ENCODE assay signal across 1 cellular context in the genomic region with DNA sequence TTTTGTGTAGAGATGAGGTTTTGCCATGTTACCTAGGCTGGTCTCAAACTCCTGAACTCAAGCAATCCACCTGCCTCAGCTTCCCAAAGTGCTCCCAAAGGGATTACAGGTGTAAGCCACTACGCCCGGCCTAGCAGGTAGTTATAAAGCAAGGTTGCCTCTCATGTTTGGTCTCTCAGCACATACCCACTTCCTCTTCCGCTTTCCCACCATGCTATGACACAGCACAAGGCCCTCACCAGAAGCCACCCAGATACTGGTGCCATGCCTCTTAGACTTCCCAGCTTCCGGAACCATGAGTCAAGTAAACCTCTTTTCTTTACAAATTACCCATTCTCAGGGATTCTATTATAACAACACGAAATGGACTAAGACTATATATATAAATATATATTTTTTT.
TF ChIP-seq lines count a peak whose summit lies in the region.

No MANE protein-coding gene starts in this region.

TF ChIP-seq in K562, 482 proteins besides CTCF, POLR2A, EP300 and RAD21 (continued from another document):
- TF ChIP-seq, protein P1, sequence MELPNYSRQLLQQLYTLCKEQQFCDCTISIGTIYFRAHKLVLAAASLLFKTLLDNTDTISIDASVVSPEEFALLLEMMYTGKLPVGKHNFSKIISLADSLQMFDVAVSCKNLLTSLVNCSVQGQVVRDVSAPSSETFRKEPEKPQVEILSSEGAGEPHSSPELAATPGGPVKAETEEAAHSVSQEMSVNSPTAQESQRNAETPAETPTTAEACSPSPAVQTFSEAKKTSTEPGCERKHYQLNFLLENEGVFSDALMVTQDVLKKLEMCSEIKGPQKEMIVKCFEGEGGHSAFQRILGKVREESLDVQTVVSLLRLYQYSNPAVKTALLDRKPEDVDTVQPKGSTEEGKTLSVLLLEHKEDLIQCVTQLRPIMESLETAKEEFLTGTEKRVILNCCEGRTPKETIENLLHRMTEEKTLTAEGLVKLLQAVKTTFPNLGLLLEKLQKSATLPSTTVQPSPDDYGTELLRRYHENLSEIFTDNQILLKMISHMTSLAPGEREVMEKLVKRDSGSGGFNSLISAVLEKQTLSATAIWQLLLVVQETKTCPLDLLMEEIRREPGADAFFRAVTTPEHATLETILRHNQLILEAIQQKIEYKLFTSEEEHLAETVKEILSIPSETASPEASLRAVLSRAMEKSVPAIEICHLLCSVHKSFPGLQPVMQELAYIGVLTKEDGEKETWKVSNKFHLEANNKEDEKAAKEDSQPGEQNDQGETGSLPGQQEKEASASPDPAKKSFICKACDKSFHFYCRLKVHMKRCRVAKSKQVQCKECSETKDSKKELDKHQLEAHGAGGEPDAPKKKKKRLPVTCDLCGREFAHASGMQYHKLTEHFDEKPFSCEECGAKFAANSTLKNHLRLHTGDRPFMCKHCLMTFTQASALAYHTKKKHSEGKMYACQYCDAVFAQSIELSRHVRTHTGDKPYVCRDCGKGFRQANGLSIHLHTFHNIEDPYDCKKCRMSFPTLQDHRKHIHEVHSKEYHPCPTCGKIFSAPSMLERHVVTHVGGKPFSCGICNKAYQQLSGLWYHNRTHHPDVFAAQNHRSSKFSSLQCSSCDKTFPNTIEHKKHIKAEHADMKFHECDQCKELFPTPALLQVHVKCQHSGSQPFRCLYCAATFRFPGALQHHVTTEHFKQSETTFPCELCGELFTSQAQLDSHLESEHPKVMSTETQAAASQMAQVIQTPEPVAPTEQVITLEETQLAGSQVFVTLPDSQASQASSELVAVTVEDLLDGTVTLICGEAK (IDR thresholded peaks at IDR 0.05): peak; percentile 49
- TF ChIP-seq, protein P1 (CRISPR knock-in tag; IDR thresholded peaks at IDR 0.05): no peak
- peak; percentile 82; the same call in 1 of the 2 replicates for TF ChIP-seq SPI1 (IDR thresholded peaks at IDR 0.05; ENCODE audit: borderline replicate concordance, low read depth, low read length)
